Comparison of ENCODE assay signal across 8 cellular contexts in the genomic region with DNA sequence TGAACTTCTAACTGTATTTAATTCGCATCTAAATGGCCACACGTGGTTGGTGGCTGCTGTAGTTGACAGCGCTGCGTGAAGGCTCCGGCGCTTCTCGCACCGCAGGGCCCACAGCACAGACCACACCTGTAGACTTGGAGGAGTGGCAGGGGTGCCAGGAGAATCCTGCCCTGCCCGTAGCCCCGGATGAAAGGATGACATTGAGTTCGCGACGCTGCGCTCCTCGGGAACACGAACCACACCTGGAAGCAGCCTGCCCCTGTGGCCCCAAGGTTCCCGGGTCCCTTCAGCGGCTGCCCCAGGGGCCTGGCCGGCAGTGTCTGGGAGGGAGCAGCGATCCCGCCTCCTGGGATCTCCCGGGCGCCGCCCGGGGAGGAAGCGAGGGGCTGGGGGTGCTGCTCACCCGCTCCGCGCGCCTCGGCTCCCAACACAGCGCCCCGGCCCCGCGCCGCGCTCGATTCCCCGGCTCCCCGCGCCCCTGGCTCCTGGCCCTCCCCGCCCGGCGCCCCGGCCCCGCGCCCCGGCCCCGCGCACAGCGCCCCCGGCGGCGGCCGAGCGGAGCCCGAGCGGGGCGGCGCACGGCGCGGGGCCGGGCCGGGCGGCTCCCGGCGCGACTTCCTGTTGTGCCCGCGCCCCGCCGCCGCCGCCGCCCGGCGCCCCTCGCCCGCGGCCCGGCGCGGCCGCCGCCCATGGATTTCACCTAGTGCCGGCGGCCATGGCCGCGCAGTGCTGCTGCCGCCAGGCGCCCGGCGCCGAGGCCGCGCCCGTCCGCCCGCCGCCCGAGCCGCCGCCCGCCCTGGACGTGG. TPM values are rescaled to one million over a fixed set of nuclear protein-coding genes. Genes with fewer than 3 reads are reported as not detected.
A peak's percentile ranks its signal among the peaks of the same experiment; 100 is the strongest.
DNase-seq lines count a peak whose midpoint lies in the region; ATAC-seq and TF ChIP-seq lines count a peak whose summit lies in the region.

A gene with protein sequence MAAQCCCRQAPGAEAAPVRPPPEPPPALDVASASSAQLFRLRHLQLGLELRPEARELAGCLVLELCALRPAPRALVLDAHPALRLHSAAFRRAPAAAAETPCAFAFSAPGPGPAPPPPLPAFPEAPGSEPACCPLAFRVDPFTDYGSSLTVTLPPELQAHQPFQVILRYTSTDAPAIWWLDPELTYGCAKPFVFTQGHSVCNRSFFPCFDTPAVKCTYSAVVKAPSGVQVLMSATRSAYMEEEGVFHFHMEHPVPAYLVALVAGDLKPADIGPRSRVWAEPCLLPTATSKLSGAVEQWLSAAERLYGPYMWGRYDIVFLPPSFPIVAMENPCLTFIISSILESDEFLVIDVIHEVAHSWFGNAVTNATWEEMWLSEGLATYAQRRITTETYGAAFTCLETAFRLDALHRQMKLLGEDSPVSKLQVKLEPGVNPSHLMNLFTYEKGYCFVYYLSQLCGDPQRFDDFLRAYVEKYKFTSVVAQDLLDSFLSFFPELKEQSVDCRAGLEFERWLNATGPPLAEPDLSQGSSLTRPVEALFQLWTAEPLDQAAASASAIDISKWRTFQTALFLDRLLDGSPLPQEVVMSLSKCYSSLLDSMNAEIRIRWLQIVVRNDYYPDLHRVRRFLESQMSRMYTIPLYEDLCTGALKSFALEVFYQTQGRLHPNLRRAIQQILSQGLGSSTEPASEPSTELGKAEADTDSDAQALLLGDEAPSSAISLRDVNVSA (plus strand): TSS at position 613 of the 806 bp plus-strand sequence. CDS start 103 bp downstream, at position 716.

- no peaks in the 10 kb centered on the region for H3K9me3 ChIP-seq in CD8-positive, alpha-beta T cell (ENCODE audit: low read length)
- H3K9me3 ChIP-seq in KOPT-K1 (ENCODE audit: insufficient read depth, low read length, poor library complexity, severe bottlenecking): no peaks in the 10 kb centered on the region

- no peak for TF ChIP-seq CTCF in CD8-positive, alpha-beta T cell (IDR thresholded peaks at IDR 0.05)
- peak; percentile 60 for TF ChIP-seq CTCF in VCaP (conservative IDR thresholded peaks at IDR 0.05)
- peak; percentile 58 for TF ChIP-seq CTCF in chondrocyte (IDR thresholded peaks at IDR 0.05)

- POLR2A ChIA-PET in CD8-positive, alpha-beta T cell (lab: Charles Lee): interaction anchor here (1.0 to 3.7 kb wide), 8 partner anchors 7 to 1294 kb away, joined by 3 to 46 read pairs (median 9); a partner anchor contains a TSS

- peak in 6 of 7 experiments; percentile 46 to 80 (median 55) for DNase-seq in CD8-positive, alpha-beta T cell
- DNase-seq in chondrocyte (ENCODE audit: low spot score): peak; percentile 77
- DNase-seq in kidney glomerular epithelial cell (lab: John Stamatoyannopoulos, UW): peak; percentile 65
- peak; percentile 54 for DNase-seq in stimulated activated CD4-positive, alpha-beta T cell treated with anti-CD3 and anti-CD28 coated beads, Interleukin-12 subunit alpha, Interleukin-12 subunit beta, amount 100 ng/mL, for 4 hours
- no peak for DNase-seq in 8988T

- H3K27me3 Mint-ChIP-seq in CD8-positive, alpha-beta T cell (ENCODE audit: low read depth): no peaks in the 10 kb centered on the region
- H3K27me3 Mint-ChIP-seq in chondrocyte (ENCODE audit: low read depth): no peaks in the 10 kb centered on the region

- H3K9me3 Mint-ChIP-seq in CD8-positive, alpha-beta T cell: no peaks in the 10 kb centered on the region
- H3K9me3 Mint-ChIP-seq in chondrocyte (ENCODE audit: low read depth): no peaks in the 10 kb centered on the region

- peak within 1 kb of the TSS; percentile 99 for H3K27ac Mint-ChIP-seq in CD8-positive, alpha-beta T cell
- H3K27ac Mint-ChIP-seq in chondrocyte (ENCODE audit: unreplicated experiment): peak within 1 kb of the TSS; percentile 76

- H3K36me3 ChIP-seq in CD8-positive, alpha-beta T cell (ENCODE audit: insufficient read depth, low read length): no peaks in the 10 kb centered on the region
- peaks cover 14% of the 10 kb centered on the region; the same call in 1 of the 2 replicates for H3K36me3 ChIP-seq in KOPT-K1 (ENCODE audit: insufficient read depth, low read length)

- peak within 1 kb of the TSS; percentile 77 for H3K4me3 ChIP-seq in CD8-positive, alpha-beta T cell (ENCODE audit: low read depth, low read length)

- H3K27me3 ChIP-seq in CD8-positive, alpha-beta T cell (ENCODE audit: insufficient read depth, low read length): no peaks in the 10 kb centered on the region

- H3K36me3 Mint-ChIP-seq in CD8-positive, alpha-beta T cell: peaks cover 26% of the 10 kb centered on the region
- no peaks in the 10 kb centered on the region for H3K36me3 Mint-ChIP-seq in chondrocyte (ENCODE audit: low read depth)

- CTCF ChIA-PET in CD8-positive, alpha-beta T cell (lab: Charles Lee): interaction anchor here (1.3 to 3.4 kb wide), 4 partner anchors 9 to 18 kb away, joined by 4 to 18 read pairs (median 8); a partner anchor contains a TSS

- peak within 1 kb of the TSS; percentile 69 for H3K27ac ChIP-seq in CD8-positive, alpha-beta T cell (ENCODE audit: low read depth, low read length)
- H3K27ac ChIP-seq in KOPT-K1 (ENCODE audit: low read depth, low read length, poor library complexity, severe bottlenecking) (peak within 1 kb of the TSS; percentile 59), VCaP (peak within 1 kb of the TSS; percentile 91)

- H3K4me1 Mint-ChIP-seq in CD8-positive, alpha-beta T cell (ENCODE audit: low read depth): peaks cover 71% of the 10 kb centered on the region
- peaks cover 42% of the 10 kb centered on the region for H3K4me1 Mint-ChIP-seq in chondrocyte (ENCODE audit: low read depth)

- intact Hi-C loops in CD8-positive, alpha-beta T cell (cut with DNase I, micrococcal nuclease): loop anchor here (1.0 to 10.0 kb wide), 12 partner anchors 8 to 1163 kb away; a partner anchor contains a TSS

- peak; percentile 9 for ATAC-seq in CD8-positive, alpha-beta T cell
- peak; percentile 30 for ATAC-seq in GM19463 (IDR thresholded peaks at IDR 0.05; ENCODE audit: unreplicated experiment)

- peaks cover 72% of the 10 kb centered on the region for H3K4me1 ChIP-seq in CD8-positive, alpha-beta T cell (ENCODE audit: insufficient read depth, low read length)

- peak within 1 kb of the TSS; percentile 94 for H3K4me3 Mint-ChIP-seq in CD8-positive, alpha-beta T cell
- peak within 1 kb of the TSS; percentile 82 for H3K4me3 Mint-ChIP-seq in chondrocyte (ENCODE audit: unreplicated experiment)

RNA-seq across cellular contexts. Expression of the gene that starts here (rescaled TPM):
- total RNA-seq in CD8-positive, alpha-beta T cell: 10 to 100 TPM; 73.3 to 75.0 TPM
- total RNA-seq in chondrocyte: 54.9 to 63.2 TPM (median 61.3 TPM) in 3 replicates
